Comparison of ENCODE assay signal across 14 cellular contexts in genomic region chr4:2819244-2820215, GRCh38. TPM values are rescaled to one million over a fixed set of nuclear protein-coding genes. Genes with fewer than 3 reads are reported as not detected.
DNase-seq lines count a peak whose midpoint lies in the region; ATAC-seq and TF ChIP-seq lines count a peak whose summit lies in the region.
"Had no signal": no experiment of that assay in that cellular context is flagged by ENCODE, and none has a peak within 500 bp of the region (broad histone marks: within the 10 kb centered on the region; RNA-seq: fewer than 3 reads in every experiment).

No MANE protein-coding gene starts in this region.

- peak overlapping the region; percentile 6 for H3K27ac Mint-ChIP-seq in chondrocyte (ENCODE audit: unreplicated experiment)
- H3K27ac Mint-ChIP-seq in neural crest cell (ENCODE audit: unreplicated experiment): no peak overlapping the region

- H3K79me2 ChIP-seq in Karpas-422 (ENCODE audit: low read length): peaks cover 28% of the 10 kb centered on the region

- H4K20me1 ChIP-seq in Karpas-422 (ENCODE audit: insufficient read depth, low read depth, low read length): peaks cover 24% of the 10 kb centered on the region

- H3K4me1 ChIP-seq in Karpas-422 (ENCODE audit: low read length): peaks cover 29% of the 10 kb centered on the region
- H3K4me1 ChIP-seq: A549 had no signal

- ATAC-seq in HG02938 (IDR thresholded peaks at IDR 0.05; ENCODE audit: unreplicated experiment) (no peak), GM19467 (IDR thresholded peaks at IDR 0.05; ENCODE audit: unreplicated experiment) (no peak)
- ATAC-seq: A549 had no signal

- H3K9me3 Mint-ChIP-seq in chondrocyte (ENCODE audit: low read depth) (peaks cover 11% of the 10 kb centered on the region), neural crest cell (peaks cover 9% of the 10 kb centered on the region)

- no peaks in the 10 kb centered on the region; the same call in 1 of the 2 replicates for H3K36me3 ChIP-seq in Karpas-422 (ENCODE audit: insufficient read depth, low read length)

- H3K27me3 ChIP-seq in Karpas-422 (ENCODE audit: low read length): no peaks in the 10 kb centered on the region
- H3K27me3 ChIP-seq: heart right ventricle, stomach had no signal

- H2AFZ ChIP-seq in Karpas-422 (ENCODE audit: low read length): no peak overlapping the region

- H3K9me2 ChIP-seq in Karpas-422 (replicated peaks; ENCODE audit: insufficient read depth, low read length): no peaks in the 10 kb centered on the region

- H3K4me3 ChIP-seq in Karpas-422 (ENCODE audit: low read length): peak overlapping the region; percentile 82
- H3K4me3 ChIP-seq: A549 had no signal

- no peaks in the 10 kb centered on the region for H3K27me3 Mint-ChIP-seq in chondrocyte (ENCODE audit: low read depth)
- no peaks in the 10 kb centered on the region for H3K27me3 Mint-ChIP-seq in neural crest cell (ENCODE audit: low read depth)

- no peak for TF ChIP-seq CTCF in chondrocyte (IDR thresholded peaks at IDR 0.05)
- TF ChIP-seq CTCF in neural crest cell (conservative IDR thresholded peaks at IDR 0.05): no peak

- peak overlapping the region; percentile 84 for H3K4me2 ChIP-seq in Karpas-422 (ENCODE audit: low read depth, low read length, poor library complexity, severe bottlenecking)
- H3K4me2 ChIP-seq: A549 had no signal

- H3K4me3 Mint-ChIP-seq in chondrocyte (ENCODE audit: unreplicated experiment) (peak overlapping the region; percentile 61), neural crest cell (peak overlapping the region; percentile 84)

- DNase-seq in NCI-H2196 treated with DMSO at 0.1 percent for 48 hours (lab: John Stamatoyannopoulos, UW; ENCODE audit: unreplicated experiment) (peak; percentile 33), NCI-H2196 (lab: John Stamatoyannopoulos, UW; ENCODE audit: unreplicated experiment) (no peak), Karpas-422 (no peak), chondrocyte (ENCODE audit: low spot score) (peak; percentile 46), neural crest cell (ENCODE audit: low read depth, low spot score) (no peak), AG20443 (ENCODE audit: low spot score) (no peak)
- DNase-seq: effector CD4-positive, alpha-beta T cell; NK-92 treated with Interleukin-12 subunit alpha and Interleukin-12 subunit beta, amount 100 ng/mL, for 24 hours; stomach; T-helper 9 cell had no signal

- no peaks in the 10 kb centered on the region for H3K9me3 ChIP-seq in Karpas-422 (ENCODE audit: low read length)
- H3K9me3 ChIP-seq: A549, stomach had no signal

- no peak overlapping the region for H3K9ac ChIP-seq in Karpas-422 (ENCODE audit: low read length)

- H3K36me3 Mint-ChIP-seq in chondrocyte (ENCODE audit: low read depth): peaks cover 17% of the 10 kb centered on the region
- peaks cover 7% of the 10 kb centered on the region for H3K36me3 Mint-ChIP-seq in neural crest cell (ENCODE audit: low read depth)

- peaks cover 16% of the 10 kb centered on the region for H3K4me1 Mint-ChIP-seq in chondrocyte (ENCODE audit: low read depth)
- H3K4me1 Mint-ChIP-seq in neural crest cell: peaks cover 11% of the 10 kb centered on the region

- H3K27ac ChIP-seq in Karpas-422 (ENCODE audit: low read length): no peak overlapping the region
- H3K27ac ChIP-seq: A549 had no signal

RNA-seq across cellular contexts. Expression of gene ADD1, which starts 24.1 kb away (rescaled TPM):
- 62.9 and 69.7 TPM in 2 replicates for total RNA-seq in Karpas-422 (2014; rRNA removed; shearing (Covaris generic); ENCODE audit: low replicate concordance)
- total RNA-seq in chondrocyte (240 to 269 TPM (median 256 TPM) in 3 replicates), neural crest cell (230 and 236 TPM in 2 replicates)

RNA-seq across cellular contexts. Expression of gene SH3BP2, which starts 26.6 kb away (rescaled TPM):
- 17.2 and 29.9 TPM in 2 replicates for total RNA-seq in Karpas-422 (2014; rRNA removed; shearing (Covaris generic); ENCODE audit: low replicate concordance)
- 50.1 to 63.1 TPM (median 59.8 TPM) in 3 replicates for total RNA-seq in chondrocyte
- 34.8 and 39.1 TPM in 2 replicates for total RNA-seq in neural crest cell

Comparison
In these comparisons a context has a peak if more than half of its experiments do, and no peak if none do; other contexts are left out.
1. DNase-seq: peak in NCI-H2196 treated with DMSO at 0.1 percent for 48 hours (single experiment) and chondrocyte (single experiment); none in NCI-H2196 (single experiment), Karpas-422 (single experiment), neural crest cell (single experiment) and AG20443 (single experiment).